Comparison of ENCODE assay signal across 30 cellular contexts in genomic region chr2:187084524-187084923, GRCh38.
"Had no signal": no experiment of that assay in that cellular context is flagged by ENCODE, and none has a peak within 500 bp of the region (broad histone marks: within the 10 kb centered on the region; RNA-seq: fewer than 3 reads in every experiment).

No MANE protein-coding gene starts in this region.

- H3K4me3 ChIP-seq: pancreas, prostate gland, skin epidermis, smooth muscle cell, spleen, suprapubic skin, testis, tibial artery, transverse colon, upper lobe of right lung, uterus had no signal

- FAIRE-seq: pancreas had no signal

- H3K9me3 ChIP-seq: neutrophil, pancreas, prostate gland, spleen, suprapubic skin, testis, tibial artery, transverse colon, upper lobe of right lung, uterus had no signal

- H3K27me3 Mint-ChIP-seq: natural killer cell treated with Interleukin-12 subunit alpha and Interleukin-12 subunit beta and Interleukin-15 and Interleukin-18, amount 100 ng/mL, for 72 hours; stimulated activated memory B cell treated with anti-CD40 and anti-IgM and Interleukin-4, amounts not matched to agents 10 μg/mL and 1 μg/mL and 100 μg/mL, for 72 hours; stimulated activated naive CD8-positive, alpha-beta T cell treated with anti-CD3 and anti-CD28 coated beads, Interleukin-15, amount 100 ng/mL, for 72 hours; type B pancreatic cell had no signal

- H3K4me1 ChIP-seq: pancreas, prostate gland, spleen, suprapubic skin, testis, tibial artery, transverse colon, upper lobe of right lung, uterus had no signal

- H3K36me3 ChIP-seq: neutrophil, pancreas, prostate gland, spleen, suprapubic skin, tibial artery, transverse colon, upper lobe of right lung, uterus had no signal

- H3K4me1 Mint-ChIP-seq: naive thymus-derived CD8-positive, alpha-beta T cell; neural crest cell; stimulated activated memory B cell treated with anti-CD40 and anti-IgM and Interleukin-4, amounts not matched to agents 10 μg/mL and 1 μg/mL and 100 μg/mL, for 72 hours; stimulated activated naive CD8-positive, alpha-beta T cell treated with anti-CD3 and anti-CD28 coated beads, Interleukin-15, amount 100 ng/mL, for 72 hours had no signal

- H3K27ac Mint-ChIP-seq: naive thymus-derived CD8-positive, alpha-beta T cell; natural killer cell treated with Interleukin-12 subunit alpha and Interleukin-12 subunit beta and Interleukin-15 and Interleukin-18, amount 100 ng/mL, for 72 hours; nephron progenitor cell; stimulated activated memory B cell treated with anti-CD40 and anti-IgM and Interleukin-4, amounts not matched to agents 10 μg/mL and 1 μg/mL and 100 μg/mL, for 72 hours; stimulated activated naive CD8-positive, alpha-beta T cell treated with anti-CD3 and anti-CD28 coated beads, Interleukin-15, amount 100 ng/mL, for 72 hours; type B pancreatic cell had no signal

- H3K4me2 ChIP-seq: smooth muscle cell had no signal

- H3K9me3 Mint-ChIP-seq: nephron progenitor cell; neural crest cell; stimulated activated memory B cell treated with anti-CD40 and anti-IgM and Interleukin-4, amounts not matched to agents 10 μg/mL and 1 μg/mL and 100 μg/mL, for 72 hours; type B pancreatic cell had no signal

- H3K27ac ChIP-seq: neutrophil, pancreas, prostate gland, skin epidermis, spleen, suprapubic skin, testis, tibial artery, transverse colon, upper lobe of right lung, uterus had no signal

- DNase-seq: naive thymus-derived CD8-positive, alpha-beta T cell; nephron progenitor cell; nucleus accumbens; pancreas; right cardiac atrium; spleen; stimulated activated CD4-positive, alpha-beta T cell treated with anti-CD3 and anti-CD28 coated beads, Interleukin-12 subunit alpha, Interleukin-12 subunit beta, amount 100 ng/mL, for 4 hours; stimulated activated CD4-positive, alpha-beta T cell treated with anti-CD3 and anti-CD28 coated beads, Interleukin-1b, Interleukin-23, amount 100 ng/mL, for 48 hours; stimulated activated CD4-positive, alpha-beta T cell treated with anti-CD3 and anti-CD28 coated beads, Interleukin-4, amount 100 ng/mL, for 1 hour; stimulated activated CD4-positive, alpha-beta T cell treated with anti-CD3 and anti-CD28 coated beads, Interleukin-4, amount 100 ng/mL, for 4 hours; stimulated activated CD8-positive, alpha-beta memory T cell treated with anti-CD3 and anti-CD28 coated beads, Interleukin-4, amount 100 ng/mL, for 48 hours; stimulated activated naive CD4-positive, alpha-beta T cell; stimulated activated naive CD8-positive, alpha-beta T cell treated with anti-CD3 and anti-CD28 coated beads, Interleukin-15, amount 100 ng/mL, for 72 hours; stimulated activated naive CD8-positive, alpha-beta T cell treated with anti-CD3 and anti-CD28 coated beads, Interleukin-15, Interleukin-2, amounts not matched to agents 100 U/mL and 50 U/mL, for 24 hours; substantia nigra; testis; tibial artery; transverse colon; upper lobe of right lung; uterus had no signal

- ATAC-seq: naive thymus-derived CD8-positive, alpha-beta T cell; natural killer cell treated with Interleukin-12 subunit alpha and Interleukin-12 subunit beta and Interleukin-15 and Interleukin-18, amount 100 ng/mL, for 72 hours; pancreas; right cardiac atrium; sciatic nerve; stimulated activated memory B cell treated with anti-CD40 and anti-IgM and Interleukin-4, amounts not matched to agents 10 μg/mL and 1 μg/mL and 100 μg/mL, for 72 hours; stimulated activated naive CD8-positive, alpha-beta T cell treated with anti-CD3 and anti-CD28 coated beads, Interleukin-15, amount 100 ng/mL, for 72 hours; stimulated activated naive CD8-positive, alpha-beta T cell treated with anti-CD3 and anti-CD28 coated beads, Interleukin-15, Interleukin-2, amounts not matched to agents 100 U/mL and 50 U/mL, for 24 hours; upper lobe of right lung had no signal

- H3K4me3 Mint-ChIP-seq: naive thymus-derived CD8-positive, alpha-beta T cell; natural killer cell treated with Interleukin-12 subunit alpha and Interleukin-12 subunit beta and Interleukin-15 and Interleukin-18, amount 100 ng/mL, for 72 hours; nephron progenitor cell; neural crest cell; stimulated activated memory B cell treated with anti-CD40 and anti-IgM and Interleukin-4, amounts not matched to agents 10 μg/mL and 1 μg/mL and 100 μg/mL, for 72 hours; stimulated activated naive CD8-positive, alpha-beta T cell treated with anti-CD3 and anti-CD28 coated beads, Interleukin-15, amount 100 ng/mL, for 72 hours; type B pancreatic cell had no signal

- H3K36me3 Mint-ChIP-seq: naive thymus-derived CD8-positive, alpha-beta T cell; stimulated activated memory B cell treated with anti-CD40 and anti-IgM and Interleukin-4, amounts not matched to agents 10 μg/mL and 1 μg/mL and 100 μg/mL, for 72 hours; type B pancreatic cell had no signal

- H3K27me3 ChIP-seq: neutrophil, pancreas, spleen, suprapubic skin, testis, tibial artery, transverse colon, upper lobe of right lung, uterus had no signal
